18 cellular contexts compared by ENCODE assay signal in genomic region chr1:207418336-207418735, GRCh38. TPM values are rescaled to one million over a fixed set of nuclear protein-coding genes. Genes with fewer than 3 reads are reported as not detected.
A peak's percentile ranks its signal among the peaks of the same experiment; 100 is the strongest.
DNase-seq lines count a peak whose midpoint lies in the region; ATAC-seq and TF ChIP-seq lines count a peak whose summit lies in the region.
"Had no signal": no experiment of that assay in that cellular context is flagged by ENCODE, and none has a peak within 500 bp of the region (broad histone marks: within the 10 kb centered on the region; RNA-seq: fewer than 3 reads in every experiment).

No MANE protein-coding gene starts in this region.

- H3K36me3 Mint-ChIP-seq in stimulated activated memory B cell treated with anti-CD40 and anti-IgM and Interleukin-4, amounts not matched to agents 10 μg/mL and 1 μg/mL and 100 μg/mL, for 72 hours, result peaks cover 7% of the 10 kb centered on the region
- H3K36me3 Mint-ChIP-seq: CD8-positive, alpha-beta T cell had no signal

- peak overlapping the region; percentile 46 for H3K27ac Mint-ChIP-seq in stimulated activated memory B cell treated with anti-CD40 and anti-IgM and Interleukin-4, amounts not matched to agents 10 μg/mL and 1 μg/mL and 100 μg/mL, for 72 hours
- H3K27ac Mint-ChIP-seq: CD8-positive, alpha-beta T cell; T-helper 2 cell treated with Interferon-gamma antibody and Interleukin-4, amounts not matched to agents 5 μg/mL and 100 μg/mL, for 36 hours had no signal

- DNase-seq in GF-D8 (lab: John Stamatoyannopoulos, UW) (peak; percentile 19), Kasumi-1 (lab: John Stamatoyannopoulos, UW) (peak; percentile 48 to 57), SKM-1 treated with dmso at 0.1 percent for 144 hours (lab: John Stamatoyannopoulos, UW; ENCODE audit: unreplicated experiment) (peak; percentile 33), adrenal gland (no peak), COR-L47 (lab: John Stamatoyannopoulos, UW) (no peak), GM03348 (ENCODE audit: low spot score) (no peak)
- DNase-seq: BE2C; CD8-positive, alpha-beta T cell; DMS79; NCI-H1105; NCI-H1694; NCI-H2227 treated with DMSO at 0.1 percent for 48 hours; NCI-H524 treated with DMSO at 0.1 percent for 48 hours; SJCRH30 had no signal

- peak; percentile 74 for ATAC-seq in stimulated activated memory B cell treated with anti-CD40 and anti-IgM and Interleukin-4, amounts not matched to agents 10 μg/mL and 1 μg/mL and 100 μg/mL, for 72 hours
- ATAC-seq: CD8-positive, alpha-beta T cell had no signal

- H3K4me1 ChIP-seq in adrenal gland (replicated peaks in 1 of 2), result no peaks in the 10 kb centered on the region
- H3K4me1 ChIP-seq: BE2C, HAP-1, SJCRH30 had no signal

- H3K27me3 Mint-ChIP-seq in stimulated activated memory B cell treated with anti-CD40 and anti-IgM and Interleukin-4, amounts not matched to agents 10 μg/mL and 1 μg/mL and 100 μg/mL, for 72 hours, result no peaks in the 10 kb centered on the region

- WGBS in adrenal gland, 4 donors, result 56 to 69% (median 66%) methylated on average over 1 of the region's 1 CpG

- H3K27me3 ChIP-seq in adrenal gland, result no peaks in the 10 kb centered on the region
- H3K27me3 ChIP-seq: SJCRH30 had no signal

- no peak for TF ChIP-seq POLR2A in adrenal gland (IDR thresholded peaks at IDR 0.05)

- no peak for TF ChIP-seq CTCF in adrenal gland (IDR thresholded peaks at IDR 0.05)

- peaks cover 11% of the 10 kb centered on the region for H3K9me3 Mint-ChIP-seq in stimulated activated memory B cell treated with anti-CD40 and anti-IgM and Interleukin-4, amounts not matched to agents 10 μg/mL and 1 μg/mL and 100 μg/mL, for 72 hours

- H3K4me1 Mint-ChIP-seq in stimulated activated memory B cell treated with anti-CD40 and anti-IgM and Interleukin-4, amounts not matched to agents 10 μg/mL and 1 μg/mL and 100 μg/mL, for 72 hours, result peaks cover 54% of the 10 kb centered on the region

- no peaks in the 10 kb centered on the region for H3K36me3 ChIP-seq in adrenal gland (replicated peaks in 1 of 2)
- H3K36me3 ChIP-seq: BE2C, HAP-1, SJCRH30 had no signal

- intact Hi-C loops in adrenal gland (cut with DNase I), result no loop called here

- H3K9me3 ChIP-seq in adrenal gland (replicated peaks in 1 of 3), result peaks cover 0 to 4% (median 0%) of the 10 kb centered on the region in 3 donors
- H3K9me3 ChIP-seq: BE2C, HAP-1 had no signal

- peak overlapping the region; percentile 7 for H3K4me3 Mint-ChIP-seq in stimulated activated memory B cell treated with anti-CD40 and anti-IgM and Interleukin-4, amounts not matched to agents 10 μg/mL and 1 μg/mL and 100 μg/mL, for 72 hours
- H3K4me3 Mint-ChIP-seq: CD8-positive, alpha-beta T cell; T-helper 2 cell treated with Interferon-gamma antibody and Interleukin-4, amounts not matched to agents 5 μg/mL and 100 μg/mL, for 36 hours had no signal

- no peak overlapping the region for H3K4me3 ChIP-seq in adrenal gland
- H3K4me3 ChIP-seq: HAP-1, SJCRH30 had no signal

- no peak overlapping the region for H3K27ac ChIP-seq in adrenal gland
- H3K27ac ChIP-seq: RWPE1, SJCRH30 had no signal

RNA-seq across cellular contexts. Expression of gene CR2, which starts 35.8 kb away (rescaled TPM):
- under 1 TPM in 1 of 8 donors, not detected in 7; 0.11 TPM for total RNA-seq in adrenal gland
- polyA plus RNA-seq in adrenal gland, result under 1 TPM in 2 of 3 donors, not detected in 1; 0.03 to 0.08 TPM

Comparison
In these comparisons a context has a peak if more than half of its experiments do, and no peak if none do; other contexts are left out.
1. DNase-seq: peak in GF-D8 (single experiment), Kasumi-1 (2 of 2) and SKM-1 treated with dmso at 0.1 percent for 144 hours (single experiment); none in adrenal gland (0 of 7), COR-L47 (single experiment) and GM03348 (single experiment).